In the genomic region with DNA sequence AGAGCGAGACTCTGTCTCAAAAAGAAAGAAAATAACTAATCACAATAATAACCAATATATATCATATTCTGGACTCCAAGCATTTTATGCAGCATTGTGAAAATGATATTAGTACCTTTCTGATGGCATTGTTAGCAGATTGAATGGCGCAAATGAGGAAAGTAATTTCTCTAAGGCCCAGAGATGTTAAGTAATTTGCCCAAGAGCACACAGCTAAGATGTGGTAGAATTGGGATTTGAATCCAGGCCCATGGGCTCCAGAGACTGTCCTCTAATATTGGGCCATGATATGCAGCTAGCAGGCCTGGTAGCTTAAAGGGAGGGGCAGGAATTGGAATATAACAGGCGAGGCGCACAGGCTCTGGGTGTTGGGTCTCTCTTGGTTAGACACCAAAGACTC, we compare ENCODE assay signal across 30 cellular contexts. TPM values are rescaled to one million over a fixed set of nuclear protein-coding genes. Genes with fewer than 3 reads are reported as not detected.
"Had no signal": no experiment of that assay in that cellular context is flagged by ENCODE, and none has a peak within 500 bp of the region (broad histone marks: within the 10 kb centered on the region; RNA-seq: fewer than 3 reads in every experiment).

No MANE protein-coding gene starts in this region.

- H3K9me3 ChIP-seq: adrenal gland, SJSA1, SK-N-SH had no signal

- H3K27me3 ChIP-seq: adrenal gland, SJSA1 had no signal

- H3K36me3 ChIP-seq: adrenal gland, SJSA1 had no signal

- FAIRE-seq: astrocyte, bronchial epithelial cell had no signal

- H3K9ac ChIP-seq: KMS-11, SK-N-SH had no signal

- ATAC-seq: activated CD4-positive, alpha-beta T cell treated with anti-CD3 and anti-CD28 coated beads for 36 hours; activated CD4-positive, CD25-positive, alpha-beta regulatory T cell treated with anti-CD3 and anti-CD28 coated beads, Interleukin-2, amount 50 U/mL, for 24 hours; activated CD8-positive, alpha-beta T cell treated with anti-CD3 and anti-CD28 coated beads, Interleukin-2, amount 10 ng/mL, durations not matched to agents 7 days and 5 days; activated naive CD4-positive, alpha-beta T cell treated with anti-CD3 and anti-CD28 coated beads, Interleukin-2, amount 50 U/mL, for 72 hours; WTC11 had no signal

- H3K4me2 ChIP-seq: KMS-11, SK-N-SH had no signal

- H3K4me1 ChIP-seq: SJSA1 had no signal

- H3K27ac ChIP-seq: adrenal gland, KMS-11, SJSA1 had no signal

- DNase-seq: activated CD4-positive, alpha-beta T cell treated with anti-CD3 and anti-CD28 coated beads for 36 hours; activated CD4-positive, alpha-beta T cell treated with anti-CD3 and anti-CD28 coated beads, Interleukin-2, amount 10 ng/mL, durations not matched to agents 7 days and 5 days; activated CD4-positive, alpha-beta T cell treated with anti-CD3 and anti-CD28 coated beads, Interleukin-2, amount 50 U/mL, for 48 hours; activated CD8-positive, alpha-beta T cell treated with anti-CD3 and anti-CD28 coated beads, Interleukin-2, amount 10 ng/mL, durations not matched to agents 7 days and 5 days; activated gamma-delta T cell treated with Interleukin-2 at 50 U/mL for 16 hours; activated naive CD4-positive, alpha-beta T cell treated with anti-CD3 and anti-CD28 coated beads for 36 hours; activated T-cell treated with anti-CD3 and anti-CD28 coated beads, Interleukin-2, amount 50 U/mL, for 24 hours; adrenal gland; caudate nucleus; cerebellar nuclear complex; MM.1S; MV-4-11; NCI-H1092; NCI-H1436 treated with DMSO at 0.1 percent for 48 hours; NCI-H1694 treated with DMSO at 0.1 percent for 48 hours; NCI-H2029; NCI-H510A; NCI-H526; NCI-H748 treated with DMSO at 0.1 percent for 48 hours; SHP77 treated with DMSO at 0.1 percent for 48 hours; SK-N-SH had no signal

- H3K4me3 ChIP-seq: adrenal gland, SJSA1 had no signal

RNA-seq across cellular contexts. Expression of a gene that starts 44.1 kb away (rescaled TPM):
- total RNA-seq: activated T-helper 1 cell treated with anti-CD3 and anti-CD28 coated beads, Interleukin-12 subunit alpha, Interleukin-12 subunit beta, Interleukin-2, Interleukin-4 antibody, amounts not matched to agents 30 ng/mL and 10 ng/mL and 1 ng/mL, durations not matched to agents 14 hours and 24 hours and 36 hours; OCI-LY7 had no signal
